Comparison of ENCODE assay signal across 8 cellular contexts in the genomic region with DNA sequence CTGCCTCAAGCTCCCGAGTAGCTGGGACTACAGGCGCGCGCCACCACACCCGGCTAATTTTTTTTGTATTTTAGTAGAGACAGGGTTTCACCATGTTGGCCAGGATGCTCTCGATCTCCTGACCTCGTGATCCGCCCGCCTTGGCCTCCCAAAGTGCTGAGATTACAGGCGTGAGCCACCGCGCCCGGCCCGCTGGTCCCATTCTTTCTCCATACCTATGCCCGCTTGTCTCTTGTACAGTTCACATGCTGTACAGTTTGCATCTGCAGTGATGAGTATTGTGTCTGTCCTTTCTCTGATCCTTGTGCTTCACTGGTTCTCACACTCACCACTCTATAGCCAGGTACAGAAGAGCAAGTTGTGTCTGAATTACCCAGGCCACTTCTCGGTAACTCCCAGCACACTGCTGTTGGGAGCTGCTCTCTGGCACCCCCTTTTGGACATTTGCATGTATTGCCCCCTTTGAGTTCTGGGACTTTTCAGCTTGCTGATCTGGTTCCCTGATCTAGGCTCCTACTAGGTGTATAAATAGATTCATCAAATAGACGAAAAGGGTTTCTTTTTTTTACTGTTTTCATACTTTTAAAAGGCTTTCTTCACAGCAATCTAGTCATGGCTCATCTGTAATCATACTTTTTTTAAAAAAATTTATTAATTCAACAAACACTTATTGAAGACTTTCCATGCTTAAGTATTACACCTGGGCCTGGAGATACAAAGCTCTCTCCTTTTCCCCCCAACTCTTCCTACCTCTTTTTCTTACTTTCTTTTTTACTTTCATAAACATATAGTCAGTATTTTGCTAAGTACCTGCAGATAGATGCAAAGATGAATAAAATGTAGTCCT. TPM values are rescaled to one million over a fixed set of nuclear protein-coding genes. Genes with fewer than 3 reads are reported as not detected.
A peak's percentile ranks its signal among the peaks of the same experiment; 100 is the strongest.
DNase-seq lines count a peak whose midpoint lies in the region; ATAC-seq and TF ChIP-seq lines count a peak whose summit lies in the region.

No MANE protein-coding gene starts in this region.

- H3K79me2 ChIP-seq in PC-3 (ENCODE audit: low read length): no peaks in the 10 kb centered on the region
- H3K79me2 ChIP-seq in fibroblast of lung (ENCODE audit: control insufficient read depth, insufficient read depth, low read length): no peaks in the 10 kb centered on the region
- H3K79me2 ChIP-seq in neural progenitor cell (ENCODE audit: low read depth): no peaks in the 10 kb centered on the region

- H3K4me3 ChIP-seq in PC-3 (ENCODE audit: low read length) (no peak overlapping the region), fibroblast of lung (replicated peaks in 1 of 4; ENCODE audit: control extremely low read depth in 1 of 4, insufficient read depth in 1 of 4, low read depth in 3 of 4, low read length in 4 of 4) (no peak overlapping the region), neural progenitor cell (no peak overlapping the region), tibial artery (no peak overlapping the region)

- no peak overlapping the region for H3K4me3 Mint-ChIP-seq in activated T-cell treated with anti-CD3 and anti-CD28 coated beads, Interleukin-2, amount 50 U/mL, for 4 hours
- H3K4me3 Mint-ChIP-seq in neural progenitor cell: no peak overlapping the region

- TF ChIP-seq CTCF in PC-3 (conservative IDR thresholded peaks at IDR 0.05; ENCODE audit: low read depth, low read length): peak; percentile 85
- TF ChIP-seq CTCF in fibroblast of lung (conservative IDR thresholded peaks at IDR 0.05 in 1 of 2, IDR thresholded peaks at IDR 0.05 in 1 of 2; ENCODE audit: low read depth in 1 of 2, low read length in 2 of 2): peak; percentile 91 to 98
- peak; percentile 86 for TF ChIP-seq CTCF in neural progenitor cell (IDR thresholded peaks at IDR 0.05)
- TF ChIP-seq CTCF in tibial artery (IDR thresholded peaks at IDR 0.05): peak; percentile 53 to 73

- H3K4me1 ChIP-seq in PC-3 (ENCODE audit: insufficient read depth, low read length) (no peaks in the 10 kb centered on the region), fibroblast of lung (ENCODE audit: control insufficient read depth, extremely low read depth, insufficient read depth, low read length) (no peaks in the 10 kb centered on the region), neural progenitor cell (no peaks in the 10 kb centered on the region), tibial artery (no peaks in the 10 kb centered on the region)

- DNase-seq in AML-193 (lab: John Stamatoyannopoulos, UW) (peak; percentile 52 to 75), HuH-7 (ENCODE audit: low spot score) (peak; percentile 64), PC-3 (peak; percentile 82), fibroblast of lung (ENCODE audit: low read depth in 2 of 2) (peak; percentile 41 to 68), neural progenitor cell (ENCODE audit: low spot score) (peak; percentile 73), tibial artery (peak in 1 of 2 donors; percentile 28)
- DNase-seq in activated T-cell treated with anti-CD3 and anti-CD28 coated beads, Interleukin-2, amount 50 U/mL, for 4 hours: peak; percentile 62

- intact Hi-C loops in PC-3 (cut with micrococcal nuclease): loop anchor here (1.0 to 10.0 kb wide), 3 partner anchors 184 to 514 kb away; no protein-coding TSS in a partner anchor
- intact Hi-C loops in tibial artery (cut with DNase I; ENCODE audit: low total_unique reads): loop anchor here (10.0 kb wide), 1 partner anchor 226 kb away; no protein-coding TSS in a partner anchor

- H3K36me3 ChIP-seq in PC-3 (ENCODE audit: low read depth, low read length): no peaks in the 10 kb centered on the region
- no peaks in the 10 kb centered on the region for H3K36me3 ChIP-seq in fibroblast of lung (ENCODE audit: control insufficient read depth, insufficient read depth, low read length)
- no peaks in the 10 kb centered on the region for H3K36me3 ChIP-seq in neural progenitor cell
- no peaks in the 10 kb centered on the region for H3K36me3 ChIP-seq in tibial artery

- H4K20me1 ChIP-seq in PC-3 (ENCODE audit: low read length) (no peaks in the 10 kb centered on the region), fibroblast of lung (ENCODE audit: control insufficient read depth, extremely low read depth, insufficient read depth, low read length) (no peaks in the 10 kb centered on the region), neural progenitor cell (ENCODE audit: low read depth) (no peaks in the 10 kb centered on the region)

- H3K9ac ChIP-seq in PC-3 (ENCODE audit: low read length): no peak overlapping the region
- no peak overlapping the region for H3K9ac ChIP-seq in fibroblast of lung (ENCODE audit: insufficient read depth, low read length)
- H3K9ac ChIP-seq in neural progenitor cell: no peak overlapping the region

- no peaks in the 10 kb centered on the region for H3K9me3 Mint-ChIP-seq in activated T-cell treated with anti-CD3 and anti-CD28 coated beads, Interleukin-2, amount 50 U/mL, for 4 hours
- H3K9me3 Mint-ChIP-seq in neural progenitor cell: peaks cover 3% of the 10 kb centered on the region

- no peak overlapping the region for H3K27ac ChIP-seq in PC-3 (ENCODE audit: low read length)
- H3K27ac ChIP-seq in fibroblast of lung (ENCODE audit: insufficient read depth, low read length): no peak overlapping the region
- no peak overlapping the region for H3K27ac ChIP-seq in neural progenitor cell
- no peak overlapping the region for H3K27ac ChIP-seq in tibial artery

- H2AFZ ChIP-seq in PC-3 (ENCODE audit: low read length) (no peak overlapping the region), fibroblast of lung (ENCODE audit: low read length) (no peak overlapping the region), neural progenitor cell (replicated peaks) (no peak overlapping the region)

- BruUV-seq in PC-3 (replicated peaks; lab: Mats Ljungman, UMichigan): no TSS peak

- H3K36me3 Mint-ChIP-seq in activated T-cell treated with anti-CD3 and anti-CD28 coated beads, Interleukin-2, amount 50 U/mL, for 4 hours (ENCODE audit: insufficient read depth): peaks cover 5% of the 10 kb centered on the region
- H3K36me3 Mint-ChIP-seq in neural progenitor cell: no peaks in the 10 kb centered on the region

- no peak overlapping the region for H3K27ac Mint-ChIP-seq in neural progenitor cell

- no peak overlapping the region for H3K4me2 ChIP-seq in PC-3 (ENCODE audit: low read length)
- no peak overlapping the region for H3K4me2 ChIP-seq in fibroblast of lung (ENCODE audit: extremely low read depth, insufficient read depth, low read length)
- no peak overlapping the region for H3K4me2 ChIP-seq in neural progenitor cell

- H3K4me1 Mint-ChIP-seq in activated T-cell treated with anti-CD3 and anti-CD28 coated beads, Interleukin-2, amount 50 U/mL, for 4 hours (ENCODE audit: low read depth): peaks cover 39% of the 10 kb centered on the region
- peaks cover 9% of the 10 kb centered on the region for H3K4me1 Mint-ChIP-seq in neural progenitor cell

- H3K9me3 ChIP-seq in PC-3 (ENCODE audit: low read length) (no peaks in the 10 kb centered on the region), fibroblast of lung (ENCODE audit: control insufficient read depth, insufficient read depth, low read depth, low read length) (no peaks in the 10 kb centered on the region), neural progenitor cell (ENCODE audit: low read depth) (no peaks in the 10 kb centered on the region), tibial artery (no peaks in the 10 kb centered on the region)

- H3K9me2 ChIP-seq in PC-3 (replicated peaks; ENCODE audit: low read length): no peaks in the 10 kb centered on the region

- no peaks in the 10 kb centered on the region for H3K27me3 Mint-ChIP-seq in activated T-cell treated with anti-CD3 and anti-CD28 coated beads, Interleukin-2, amount 50 U/mL, for 4 hours (ENCODE audit: low read depth)
- H3K27me3 Mint-ChIP-seq in neural progenitor cell (ENCODE audit: insufficient read depth, low read depth): peaks cover 3% of the 10 kb centered on the region

- H3F3A ChIP-seq in PC-3 (ENCODE audit: low read length, unreplicated experiment) (no peaks in the 10 kb centered on the region), neural progenitor cell (ENCODE audit: low read depth) (no peaks in the 10 kb centered on the region)

- CTCF ChIA-PET in PC-3 (lab: Charles Lee): interaction anchor here (0.7 to 2.3 kb wide), 4 partner anchors 39 to 456 kb away, joined by 3 to 5 read pairs (median 4); no protein-coding TSS in a partner anchor

- H3K27me3 ChIP-seq in PC-3 (ENCODE audit: low read length) (peaks cover 15% of the 10 kb centered on the region; the same call in 1 of the 2 replicates), fibroblast of lung (ENCODE audit: control insufficient read depth, insufficient read depth, low read length) (no peaks in the 10 kb centered on the region), neural progenitor cell (no peaks in the 10 kb centered on the region), tibial artery (no peaks in the 10 kb centered on the region)

- POLR2A ChIA-PET in PC-3 (lab: Charles Lee; ENCODE audit: unreplicated experiment): no interaction called here

- ATAC-seq in GM19023 (IDR thresholded peaks at IDR 0.05; ENCODE audit: unreplicated experiment): peak; percentile 60
- ATAC-seq in PC-3: peak; percentile 78
- ATAC-seq in activated T-cell treated with anti-CD3 and anti-CD28 coated beads, Interleukin-2, amount 50 U/mL, for 4 hours: peak; percentile 66 to 73

RNA-seq across cellular contexts. Expression of gene AOAH, which starts 53.5 kb away (rescaled TPM):
- total RNA-seq in PC-3 (2014; rRNA removed) (not detected in 2 replicates), fibroblast of lung (not detected in 2 replicates), neural progenitor cell (ENCODE audit: low replicate concordance) (5.5 and 5.9 TPM in 2 replicates)
- 10 to 100 TPM in 1 of 3 donors, 1 to 10 TPM in 2; 5.5 to 14.3 (median 9.6) TPM for total RNA-seq in activated T-cell treated with anti-CD3 and anti-CD28 coated beads, Interleukin-2, amount 50 U/mL, for 4 hours
- not detected in 2 replicates for polyA plus RNA-seq in fibroblast of lung
- polyA plus RNA-seq in fibroblast of lung (2012): not detected in 2 replicates
- polyA minus RNA-seq in fibroblast of lung (ENCODE audit: low replicate concordance): not detected in 2 replicates
